Comparison of ENCODE assay signal across 15 cellular contexts in the genomic region with DNA sequence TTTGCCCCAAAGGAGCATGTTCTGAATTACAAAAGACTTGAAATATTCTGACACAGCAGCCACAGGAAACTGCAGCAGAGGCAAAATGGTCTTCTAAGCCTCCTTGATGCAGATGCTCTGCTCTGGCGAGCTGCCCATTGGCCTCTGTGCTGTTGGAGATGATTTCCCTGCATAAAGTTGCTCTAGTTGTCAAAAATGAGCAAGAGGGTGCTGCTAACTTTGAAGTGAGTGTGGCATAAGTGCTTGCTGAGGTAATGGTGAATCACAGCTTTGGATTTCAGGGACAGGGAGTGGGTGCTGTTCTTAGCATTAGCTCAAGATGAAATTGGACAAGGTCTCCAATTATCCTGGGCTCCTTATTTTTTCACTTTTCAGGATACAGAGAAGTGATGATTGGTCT.
DNase-seq lines count a peak whose midpoint lies in the region; ATAC-seq, FAIRE-seq and TF ChIP-seq lines count a peak whose summit lies in the region.
"Had no signal": no experiment of that assay in that cellular context is flagged by ENCODE, and none has a peak within 500 bp of the region (broad histone marks: within the 10 kb centered on the region; RNA-seq: fewer than 3 reads in every experiment).

No MANE protein-coding gene starts in this region.

- FAIRE-seq in astrocyte (lab: Jason Lieb, UNC) = peak; percentile 91
- FAIRE-seq: H1, islet of Langerhans had no signal

- no peaks in the 10 kb centered on the region for H3K27me3 ChIP-seq in astrocyte (ENCODE audit: insufficient read depth, low read length)
- H3K27me3 ChIP-seq: vagina had no signal

- H3K27ac Mint-ChIP-seq in HFFc6 = peak overlapping the region; percentile 14; the same call in 1 of the 2 replicates
- peak overlapping the region; percentile 42 for H3K27ac Mint-ChIP-seq in astrocyte (ENCODE audit: unreplicated experiment)
- H3K27ac Mint-ChIP-seq in Calu3 (ENCODE audit: unreplicated experiment) = no peak overlapping the region

- no peaks in the 10 kb centered on the region for H3K36me3 ChIP-seq in astrocyte (ENCODE audit: insufficient read depth, low read length)
- H3K36me3 ChIP-seq: vagina had no signal

- H3K4me1 ChIP-seq in astrocyte (ENCODE audit: insufficient read depth, low read length) = peaks cover 10% of the 10 kb centered on the region
- H3K4me1 ChIP-seq: vagina had no signal

- H3K4me2 ChIP-seq in astrocyte (ENCODE audit: low read length) = peak overlapping the region; percentile 33

- H3K9ac ChIP-seq in astrocyte (ENCODE audit: low read length) = no peak overlapping the region

- ATAC-seq in HG03108 (IDR thresholded peaks at IDR 0.05; ENCODE audit: unreplicated experiment) = no peak
- no peak for ATAC-seq in HG02852 (IDR thresholded peaks at IDR 0.05; ENCODE audit: unreplicated experiment)

- H3K4me1 Mint-ChIP-seq in HFFc6 (ENCODE audit: low read depth) = peaks cover 28% of the 10 kb centered on the region
- H3K4me1 Mint-ChIP-seq in astrocyte (ENCODE audit: low read depth, unreplicated experiment) = peaks cover 20% of the 10 kb centered on the region
- H3K4me1 Mint-ChIP-seq in Calu3 (ENCODE audit: low read depth, unreplicated experiment) = no peaks in the 10 kb centered on the region

- H3K27me3 Mint-ChIP-seq in HFFc6 (ENCODE audit: insufficient read depth) = no peaks in the 10 kb centered on the region
- H3K27me3 Mint-ChIP-seq in astrocyte (ENCODE audit: low read depth, unreplicated experiment) = no peaks in the 10 kb centered on the region
- peaks cover 5% of the 10 kb centered on the region for H3K27me3 Mint-ChIP-seq in Calu3 (ENCODE audit: unreplicated experiment)

- in situ Hi-C loops in ACHN (cut with HindIII; ENCODE audit: low pct_ligation_motif_present, low pct_unique_long_range_greater_than_20kb, low sequenced_read_pairs) = no loop called here

- TF ChIP-seq CTCF in HFFc6 (IDR thresholded peaks at IDR 0.05) (no peak), astrocyte (IDR thresholded peaks at IDR 0.05; ENCODE audit: insufficient read depth, low read depth, low read length) (no peak), Calu3 (IDR thresholded peaks at IDR 0.05; ENCODE audit: unreplicated experiment) (no peak)

- CTCF ChIA-PET in Calu3 (lab: Charles Lee) = no interaction called here

- H3K79me2 ChIP-seq in astrocyte (ENCODE audit: insufficient read depth, low read length) = no peaks in the 10 kb centered on the region

- no peaks in the 10 kb centered on the region for H3K9me3 ChIP-seq in astrocyte (ENCODE audit: insufficient read depth, low read depth, low read length)
- H3K9me3 ChIP-seq: vagina had no signal

- H3K4me3 Mint-ChIP-seq in HFFc6 (no peak overlapping the region), astrocyte (ENCODE audit: unreplicated experiment) (no peak overlapping the region), Calu3 (ENCODE audit: low read depth, unreplicated experiment) (no peak overlapping the region)

- no peak overlapping the region for H3K27ac ChIP-seq in astrocyte (ENCODE audit: low read depth, low read length)
- H3K27ac ChIP-seq: C4-2B, vagina had no signal

- no peak overlapping the region for H3K4me3 ChIP-seq in astrocyte (ENCODE audit: insufficient read depth, low read depth, low read length)
- H3K4me3 ChIP-seq: vagina had no signal

- intact Hi-C loops in Calu3 (cut with micrococcal nuclease; ENCODE audit: unreplicated experiment) = no loop called here

- H3K36me3 Mint-ChIP-seq in HFFc6 (ENCODE audit: low read depth) = no peaks in the 10 kb centered on the region
- no peaks in the 10 kb centered on the region for H3K36me3 Mint-ChIP-seq in astrocyte (ENCODE audit: low read depth, unreplicated experiment)
- H3K36me3 Mint-ChIP-seq in Calu3 (ENCODE audit: insufficient read depth, unreplicated experiment) = no peaks in the 10 kb centered on the region

- no peak overlapping the region for H2AFZ ChIP-seq in astrocyte (ENCODE audit: low read depth, low read length)

- no peaks in the 10 kb centered on the region for H3K9me3 Mint-ChIP-seq in HFFc6
- peaks cover 2% of the 10 kb centered on the region for H3K9me3 Mint-ChIP-seq in astrocyte (ENCODE audit: unreplicated experiment)
- H3K9me3 Mint-ChIP-seq in Calu3 (ENCODE audit: low read depth, unreplicated experiment) = no peaks in the 10 kb centered on the region

- BruUV-seq in Calu3 (replicated peaks; lab: Mats Ljungman, UMichigan) = no TSS peak

- DNase-seq in ACHN = peak; percentile 70
- peak; percentile 84 for DNase-seq in HFFc6
- peak; percentile 97 for DNase-seq in astrocyte (ENCODE audit: low read depth)
- peak; percentile 69 for DNase-seq in iris pigment epithelial cell (ENCODE audit: low read depth)
- no peak for DNase-seq in Calu3
- no peak for DNase-seq in UCSD-AML1 (lab: John Stamatoyannopoulos, UW; ENCODE audit: unreplicated experiment)
- DNase-seq: KBM-7; NCI-H2081; stimulated activated CD8-positive, alpha-beta memory T cell treated with anti-CD3 and anti-CD28 coated beads, Interleukin-4, amount 100 ng/mL, for 48 hours had no signal

- H4K20me1 ChIP-seq in astrocyte (ENCODE audit: insufficient read depth, low read length) = no peaks in the 10 kb centered on the region

Comparison
In these comparisons a context has a peak if more than half of its experiments do, and no peak if none do; other contexts are left out.
1. DNase-seq: peak in ACHN (single experiment), HFFc6 (single experiment), astrocyte (single experiment) and iris pigment epithelial cell (single experiment); none in Calu3 (single experiment) and UCSD-AML1 (single experiment).